ENCODE assay signal across 14 cellular contexts in genomic region chr16:1362807-1363206, GRCh38.
"Had no signal": no experiment of that assay in that cellular context is flagged by ENCODE, and none has a peak within 500 bp of the region (broad histone marks: within the 10 kb centered on the region; RNA-seq: fewer than 3 reads in every experiment).

No MANE protein-coding gene starts in this region.

- H3K27ac ChIP-seq: left ventricle myocardium inferior, right atrium auricular region, tibial nerve, uterus had no signal

- H3K27ac Mint-ChIP-seq: activated B cell treated with CpG ODN at 0.5 μM for 24 hours; activated CD4-positive, alpha-beta T cell treated with anti-CD3 and anti-CD28 coated beads, Interleukin-2, amount 10 ng/mL, durations not matched to agents 24 days and 14 days; progenitor cell of endocrine pancreas had no signal

- H3K4me3 ChIP-seq: left ventricle myocardium inferior, right atrium auricular region, tibial nerve, uterus had no signal

- H3K36me3 ChIP-seq: uterus had no signal

- H3K4me1 Mint-ChIP-seq: brain had no signal

- DNase-seq: uterus had no signal

- H3K9me3 Mint-ChIP-seq: activated B cell treated with CpG ODN at 0.5 μM for 24 hours; activated CD4-positive, alpha-beta T cell treated with anti-CD3 and anti-CD28 coated beads, Interleukin-2, amount 10 ng/mL, durations not matched to agents 24 days and 14 days; activated CD8-positive, alpha-beta T cell treated with anti-CD3 and anti-CD28 coated beads for 36 hours; activated naive CD4-positive, alpha-beta T cell treated with anti-CD3 and anti-CD28 coated beads for 36 hours; brain; stimulated activated naive CD8-positive, alpha-beta T cell treated with anti-CD3 and anti-CD28 coated beads, Interleukin-15, Interleukin-2, amounts not matched to agents 100 ng/mL and 50 ng/mL, for 24 hours had no signal

- H3K36me3 Mint-ChIP-seq: brain had no signal

- H3K4me3 Mint-ChIP-seq: activated B cell treated with CpG ODN at 0.5 μM for 24 hours; activated CD4-positive, alpha-beta T cell treated with anti-CD3 and anti-CD28 coated beads, Interleukin-2, amount 10 ng/mL, durations not matched to agents 24 days and 14 days; activated CD8-positive, alpha-beta T cell treated with anti-CD3 and anti-CD28 coated beads for 36 hours; activated naive CD4-positive, alpha-beta T cell treated with anti-CD3 and anti-CD28 coated beads for 36 hours; brain; stimulated activated naive CD8-positive, alpha-beta T cell treated with anti-CD3 and anti-CD28 coated beads, Interleukin-15, Interleukin-2, amounts not matched to agents 100 ng/mL and 50 ng/mL, for 24 hours had no signal

- H3K27me3 Mint-ChIP-seq: activated B cell treated with CpG ODN at 0.5 μM for 24 hours; activated CD4-positive, alpha-beta T cell treated with anti-CD3 and anti-CD28 coated beads, Interleukin-2, amount 10 ng/mL, durations not matched to agents 24 days and 14 days; activated CD8-positive, alpha-beta T cell treated with anti-CD3 and anti-CD28 coated beads for 36 hours; brain; progenitor cell of endocrine pancreas; stimulated activated naive CD8-positive, alpha-beta T cell treated with anti-CD3 and anti-CD28 coated beads, Interleukin-15, Interleukin-2, amounts not matched to agents 100 ng/mL and 50 ng/mL, for 24 hours had no signal

- H3K27me3 ChIP-seq: right atrium auricular region, tibial nerve, uterus had no signal

- H3K4me1 ChIP-seq: left ventricle myocardium inferior, right atrium auricular region, tibial nerve, uterus had no signal

- FAIRE-seq: colon, endometrium, frontal cortex had no signal

- H3K9me3 ChIP-seq: left ventricle myocardium inferior, right atrium auricular region, tibial nerve, uterus had no signal
